Comparison of ENCODE assay signal across 8 cellular contexts in the genomic region with DNA sequence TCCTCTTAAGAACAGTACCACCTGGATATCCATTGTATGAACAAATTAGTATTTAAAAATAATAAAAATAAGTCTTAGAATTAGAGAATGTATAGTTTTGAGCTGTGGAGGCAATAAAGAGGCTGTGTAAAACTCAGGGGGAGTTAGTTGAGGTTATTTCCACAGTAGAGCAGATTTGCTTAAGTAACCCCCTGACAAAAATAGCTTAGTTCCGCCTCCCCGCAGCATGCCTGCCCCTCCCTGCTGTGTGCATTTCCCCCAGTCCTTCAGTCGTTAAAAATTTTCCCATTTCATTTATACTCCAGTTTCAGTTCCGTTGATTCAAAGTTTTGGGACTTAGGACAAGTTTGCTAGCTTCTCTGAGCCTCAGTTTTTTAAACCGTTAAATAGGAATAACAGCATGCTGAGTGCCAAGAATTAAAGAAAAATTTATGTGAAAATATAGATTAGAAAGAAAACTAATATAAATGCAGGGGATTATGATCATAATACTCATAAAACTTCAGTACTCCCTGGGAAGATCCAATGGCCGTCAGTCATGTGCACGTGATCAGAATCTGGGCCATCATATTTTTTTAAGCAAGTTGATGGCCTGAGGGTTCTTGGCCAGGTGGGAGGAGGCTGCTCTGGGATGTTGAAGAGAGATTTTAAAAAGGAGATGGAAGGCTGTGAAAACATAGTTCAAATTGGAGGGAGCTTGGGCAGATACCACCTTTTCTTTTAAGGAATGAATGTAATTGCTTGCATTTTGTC. TPM values are rescaled to one million over a fixed set of nuclear protein-coding genes. Genes with fewer than 3 reads are reported as not detected.
DNase-seq lines count a peak whose midpoint lies in the region; ATAC-seq and TF ChIP-seq lines count a peak whose summit lies in the region.

No MANE protein-coding gene starts in this region.

- no peaks in the 10 kb centered on the region for H3K9me3 ChIP-seq in Loucy (ENCODE audit: insufficient read depth, low read depth, low read length)
- H3K9me3 ChIP-seq in breast epithelium: no peaks in the 10 kb centered on the region
- H3K9me3 ChIP-seq in mucosa of descending colon: no peaks in the 10 kb centered on the region

- peaks cover 21% of the 10 kb centered on the region for H3K79me2 ChIP-seq in Loucy (ENCODE audit: insufficient read depth, low read length)

- no peaks in the 10 kb centered on the region for H3K9me2 ChIP-seq in Loucy (replicated peaks; ENCODE audit: low read depth, low read length)

- H3K27ac ChIP-seq in C4-2B (peak overlapping the region; percentile 67), breast epithelium (peak overlapping the region; percentile 16 to 54)

- intact Hi-C loops in breast epithelium (cut with DNase I; ENCODE audit: low total_unique reads) (no loop called here), mucosa of descending colon (cut with DNase I, micrococcal nuclease) (no loop called here)

- no peak overlapping the region for H2AFZ ChIP-seq in Loucy (ENCODE audit: low read length)

- ATAC-seq in GM21367 (IDR thresholded peaks at IDR 0.05; ENCODE audit: unreplicated experiment) (peak; percentile 20), mucosa of descending colon (no peak), HG03521 (IDR thresholded peaks at IDR 0.05; ENCODE audit: unreplicated experiment) (no peak), GM21526 (IDR thresholded peaks at IDR 0.05; ENCODE audit: low FRiP score, unreplicated experiment) (no peak)

- no peaks in the 10 kb centered on the region for H4K20me1 ChIP-seq in Loucy (ENCODE audit: insufficient read depth, low read length, poor library complexity, severe bottlenecking)

- DNase-seq in breast epithelium (ENCODE audit: low spot score in 2 of 2) (no peak), mucosa of descending colon (peak in 2 of 3 donors; percentile 40 to 58), NK-92 (lab: John Stamatoyannopoulos, UW; ENCODE audit: unreplicated experiment) (no peak)

- H3K27me3 ChIP-seq in Loucy (ENCODE audit: insufficient read depth, low read length, poor library complexity, severe bottlenecking): no peaks in the 10 kb centered on the region
- no peaks in the 10 kb centered on the region for H3K27me3 ChIP-seq in breast epithelium

- no peak for TF ChIP-seq CTCF in C4-2B (conservative IDR thresholded peaks at IDR 0.05)
- no peak for TF ChIP-seq CTCF in Loucy (conservative IDR thresholded peaks at IDR 0.05; ENCODE audit: low read length)
- no peak for TF ChIP-seq CTCF in breast epithelium (IDR thresholded peaks at IDR 0.05)
- no peak for TF ChIP-seq CTCF in mucosa of descending colon (IDR thresholded peaks at IDR 0.05)

- peaks cover 87% of the 10 kb centered on the region for H3K4me1 ChIP-seq in Loucy (ENCODE audit: insufficient read depth, low read length, poor library complexity, severe bottlenecking)
- peaks cover 0 to 24% of the 10 kb centered on the region in 2 donors for H3K4me1 ChIP-seq in breast epithelium
- peaks cover 23% of the 10 kb centered on the region for H3K4me1 ChIP-seq in mucosa of descending colon (ENCODE audit: low read depth)

- H3K36me3 ChIP-seq in Loucy (ENCODE audit: insufficient read depth, low read length) (no peaks in the 10 kb centered on the region), breast epithelium (no peaks in the 10 kb centered on the region), mucosa of descending colon (ENCODE audit: low read depth) (no peaks in the 10 kb centered on the region)

- H3K4me2 ChIP-seq in Loucy (ENCODE audit: low read depth, low read length, poor library complexity, severe bottlenecking): peak overlapping the region; percentile 53

- no peak overlapping the region for H3K9ac ChIP-seq in Loucy (ENCODE audit: low read depth, low read length, poor library complexity, severe bottlenecking)

- no peak for TF ChIP-seq POLR2A in breast epithelium (IDR thresholded peaks at IDR 0.05)

- H3K4me3 ChIP-seq in Loucy (ENCODE audit: low read length, poor library complexity, severe bottlenecking) (no peak overlapping the region), breast epithelium (peak overlapping the region in 1 of 3 donors; percentile 1), mucosa of descending colon (no peak overlapping the region)

- H3F3A ChIP-seq in Loucy (ENCODE audit: low read depth): 0 out of 2 replicates have a peak, but pooled peaks cover 3% of the 10 kb centered on the region

RNA-seq across cellular contexts. Expression of gene SLC38A2, which starts 14.5 kb away (rescaled TPM):
- 100 to 1,000 TPM; 250 to 424 (median 399) TPM for total RNA-seq in breast epithelium
- 100 to 1,000 TPM in 2 of 3 donors, 10 to 100 TPM in 1; 82.9 to 216 (median 143) TPM for total RNA-seq in mucosa of descending colon

Comparison
In these comparisons a context has a peak if more than half of its experiments do, and no peak if none do; other contexts are left out.
1. DNase-seq: peak in mucosa of descending colon (2 of 3); none in breast epithelium (0 of 2) and NK-92 (single experiment).